In the genomic region with DNA sequence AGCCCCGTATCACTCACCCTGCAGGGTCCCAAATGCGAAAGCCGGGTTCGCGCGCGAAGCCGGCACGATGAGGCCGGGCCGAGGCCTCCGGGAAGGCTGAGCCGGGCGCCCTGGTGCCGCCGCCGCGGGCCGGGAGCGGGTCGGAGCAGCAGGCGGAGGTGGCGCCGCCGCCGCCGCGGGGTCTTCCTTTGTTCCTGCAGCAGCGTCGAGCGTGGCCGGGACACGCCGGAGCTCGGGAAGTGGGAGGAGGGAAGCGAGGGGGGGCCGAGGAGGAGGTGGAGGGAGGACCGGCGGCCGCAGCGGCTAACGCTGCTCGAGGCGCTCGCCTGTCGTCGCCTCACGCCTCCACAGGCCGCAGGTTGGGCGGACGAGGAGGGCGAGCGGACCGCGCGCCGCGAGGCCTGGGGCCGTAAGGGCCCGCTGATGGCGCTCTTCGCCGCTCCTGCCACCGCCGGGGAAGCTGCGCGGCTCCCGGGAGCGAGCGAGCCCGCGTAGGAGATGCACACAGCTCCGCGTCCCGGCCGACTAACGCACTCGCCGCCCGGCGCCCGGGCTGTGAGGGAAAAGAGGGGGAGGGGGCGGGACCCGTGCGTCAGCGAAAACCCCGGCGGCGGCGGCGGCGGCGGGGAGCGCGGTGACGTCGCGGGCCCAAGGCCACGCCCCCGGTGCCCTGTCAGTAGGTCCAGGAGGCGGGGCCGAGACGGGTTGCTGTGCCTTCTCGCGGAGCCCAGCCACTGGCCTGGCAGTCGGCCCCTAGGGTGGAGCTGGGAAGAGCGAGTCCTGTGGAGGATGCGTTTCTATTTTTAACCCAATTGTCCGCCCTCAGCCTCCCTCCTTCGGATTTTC, we compare ENCODE assay signal across 8 cellular contexts. TPM values are rescaled to one million over a fixed set of nuclear protein-coding genes. Genes with fewer than 3 reads are reported as not detected.
A peak's percentile ranks its signal among the peaks of the same experiment; 100 is the strongest.
DNase-seq lines count a peak whose midpoint lies in the region; TF ChIP-seq lines count a peak whose summit lies in the region.

A gene with protein sequence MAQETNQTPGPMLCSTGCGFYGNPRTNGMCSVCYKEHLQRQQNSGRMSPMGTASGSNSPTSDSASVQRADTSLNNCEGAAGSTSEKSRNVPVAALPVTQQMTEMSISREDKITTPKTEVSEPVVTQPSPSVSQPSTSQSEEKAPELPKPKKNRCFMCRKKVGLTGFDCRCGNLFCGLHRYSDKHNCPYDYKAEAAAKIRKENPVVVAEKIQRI (minus strand): TSS at position 530 of the 846 bp plus-strand sequence. CDS start 4,430 bp downstream, outside the sequence.

- H3K4me1 ChIP-seq in ES-I3 (ENCODE audit: insufficient read depth, low read length) (peaks cover 9% of the 10 kb centered on the region; the same call in 1 of the 2 replicates), stomach smooth muscle (ENCODE audit: control insufficient read depth, insufficient read depth, low read length) (peaks cover 16% of the 10 kb centered on the region)

- H3K36me3 Mint-ChIP-seq in neural crest cell (ENCODE audit: low read depth), result peaks cover 15% of the 10 kb centered on the region

- H3K9me3 Mint-ChIP-seq in neural crest cell, result no peaks in the 10 kb centered on the region

- H3K9ac ChIP-seq in ES-I3 (ENCODE audit: low read depth, low read length) (peak within 1 kb of the TSS; percentile 96), stomach smooth muscle (ENCODE audit: low read length in 2 of 2) (peak within 1 kb of the TSS; percentile 86 to 98)

- H3K9me3 ChIP-seq in ES-I3 (ENCODE audit: control insufficient read depth, insufficient read depth, low read length), result peaks cover 3% of the 10 kb centered on the region; the same call in 1 of the 2 replicates
- H3K9me3 ChIP-seq in stomach smooth muscle (ENCODE audit: control insufficient read depth in 2 of 2, low read length in 2 of 2), result no peaks in the 10 kb centered on the region

- H3K27ac Mint-ChIP-seq in neural crest cell (ENCODE audit: unreplicated experiment), result peak within 1 kb of the TSS; percentile 98

- no peak for TF ChIP-seq CTCF in foreskin fibroblast (IDR thresholded peaks at IDR 0.05; ENCODE audit: low read depth, low read length)
- no peak for TF ChIP-seq CTCF in neural crest cell (conservative IDR thresholded peaks at IDR 0.05)

- peak within 1 kb of the TSS; percentile 99 for H3K27ac ChIP-seq in stomach smooth muscle (ENCODE audit: low read length)

- H3K4me1 Mint-ChIP-seq in neural crest cell, result peaks cover 44% of the 10 kb centered on the region

- peaks cover 8% of the 10 kb centered on the region for H3K36me3 ChIP-seq in ES-I3 (ENCODE audit: insufficient read depth, low read length)
- H3K36me3 ChIP-seq in H7 (replicated peaks; ENCODE audit: control insufficient read depth, insufficient read depth, low read length), result peaks cover 9% of the 10 kb centered on the region
- H3K36me3 ChIP-seq in stomach smooth muscle (ENCODE audit: control insufficient read depth in 2 of 2, insufficient read depth in 2 of 2, low read length in 2 of 2), result no peaks in the 10 kb centered on the region

- DNase-seq in H7 (peak; percentile 97), M059J (ENCODE audit: low read depth) (peak; percentile 99), SIG-M5 (lab: John Stamatoyannopoulos, UW) (peak; percentile 81), activated gamma-delta T cell treated with Interleukin-2 at 50 U/mL for 16 hours (peak; percentile 93), foreskin fibroblast (peak; percentile 99 to 100), neural crest cell (ENCODE audit: low read depth, low spot score) (peak; percentile 91)

- H3K4me3 ChIP-seq in H7 (ENCODE audit: insufficient read depth, low read depth, low read length) (peak within 1 kb of the TSS; percentile 99), foreskin fibroblast (ENCODE audit: low read depth in 1 of 2, low read length in 2 of 2) (peak within 1 kb of the TSS; percentile 65 to 92), stomach smooth muscle (ENCODE audit: low read length in 2 of 2) (peak within 1 kb of the TSS; percentile 87 to 94)

- H3K27me3 ChIP-seq in H7 (ENCODE audit: control insufficient read depth, insufficient read depth, low read length) (no peaks in the 10 kb centered on the region), stomach smooth muscle (ENCODE audit: control insufficient read depth in 1 of 2, insufficient read depth in 2 of 2, low read length in 2 of 2) (no peaks in the 10 kb centered on the region)

- H3K4me3 Mint-ChIP-seq in neural crest cell, result peak within 1 kb of the TSS; percentile 95

- peaks cover 3% of the 10 kb centered on the region for H3K27me3 Mint-ChIP-seq in neural crest cell (ENCODE audit: low read depth)

RNA-seq across cellular contexts. Expression of the gene that starts here (rescaled TPM):
- total RNA-seq in H7 (2014; rRNA removed; shearing (Covaris generic)), result 124 and 145 TPM in 2 replicates
- total RNA-seq in M059J (2014; rRNA removed; shearing (Covaris generic)), result 174 and 216 TPM in 2 replicates
- 194 and 201 TPM in 2 replicates for total RNA-seq in neural crest cell

Comparison
In these comparisons a context has a peak if more than half of its experiments do, and no peak if none do; other contexts are left out.
1. Peak in every context shown above with its lines: DNase-seq, H3K4me3 ChIP-seq and H3K27ac ChIP-seq.